In genomic region chr9:127991757-127992274, GRCh38 we compare ENCODE assay signal across 1 cellular context.
A peak's percentile ranks its signal among the peaks of the same experiment; 100 is the strongest.
TF ChIP-seq lines count a peak whose summit lies in the region.

No MANE protein-coding gene starts in this region.

TF ChIP-seq in K562, 482 proteins besides CTCF, POLR2A, EP300 and RAD21:
- TF ChIP-seq KHSRP (IDR thresholded peaks at IDR 0.05), result no peak
- TF ChIP-seq HNRNPL (IDR thresholded peaks at IDR 0.05; ENCODE audit: low read depth, low read length), result no peak
- no peak for TF ChIP-seq ZC3H11A (IDR thresholded peaks at IDR 0.05; ENCODE audit: low read depth, low read length)
- no peak for TF ChIP-seq ZNF586 (CRISPR knock-in tag; conservative IDR thresholded peaks at IDR 0.05)
- TF ChIP-seq ZNF408 (CRISPR knock-in tag; IDR thresholded peaks at IDR 0.05; ENCODE audit: low read depth), result no peak
- TF ChIP-seq RBM15 (IDR thresholded peaks at IDR 0.05; ENCODE audit: insufficient read depth, low read length), result no peak
- TF ChIP-seq RBM25 (IDR thresholded peaks at IDR 0.05; ENCODE audit: low read depth, low read length, severe bottlenecking), result peak; percentile 62
- TF ChIP-seq ARHGAP35 (IDR thresholded peaks at IDR 0.05; ENCODE audit: partially characterized antibody), result no peak
- TF ChIP-seq ZNF407 (IDR thresholded peaks at IDR 0.05; ENCODE audit: low read depth), result no peak
- TF ChIP-seq, protein P1, sequence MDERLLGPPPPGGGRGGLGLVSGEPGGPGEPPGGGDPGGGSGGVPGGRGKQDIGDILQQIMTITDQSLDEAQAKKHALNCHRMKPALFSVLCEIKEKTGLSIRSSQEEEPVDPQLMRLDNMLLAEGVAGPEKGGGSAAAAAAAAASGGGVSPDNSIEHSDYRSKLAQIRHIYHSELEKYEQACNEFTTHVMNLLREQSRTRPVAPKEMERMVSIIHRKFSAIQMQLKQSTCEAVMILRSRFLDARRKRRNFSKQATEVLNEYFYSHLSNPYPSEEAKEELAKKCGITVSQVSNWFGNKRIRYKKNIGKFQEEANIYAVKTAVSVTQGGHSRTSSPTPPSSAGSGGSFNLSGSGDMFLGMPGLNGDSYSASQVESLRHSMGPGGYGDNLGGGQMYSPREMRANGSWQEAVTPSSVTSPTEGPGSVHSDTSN (CRISPR knock-in tag; IDR thresholded peaks at IDR 0.05; ENCODE audit: low read depth), result no peak
- TF ChIP-seq, protein P1 (tag; conservative IDR thresholded peaks at IDR 0.05; ENCODE audit: low read depth), result no peak
- TF ChIP-seq NKRF (IDR thresholded peaks at IDR 0.05; ENCODE audit: borderline replicate concordance), result no peak
- no peak for TF ChIP-seq TCF7 (IDR thresholded peaks at IDR 0.05; ENCODE audit: borderline replicate concordance)
- TF ChIP-seq ZNF121 (CRISPR knock-in tag; conservative IDR thresholded peaks at IDR 0.05), result 0 out of 2 replicates have a peak, but pooled peaks have one; percentile 21
- no peak for TF ChIP-seq NR2F6 (CRISPR knock-in tag; IDR thresholded peaks at IDR 0.05)
- TF ChIP-seq TEAD1 (CRISPR knock-in tag; IDR thresholded peaks at IDR 0.05), result no peak
- no peak for TF ChIP-seq NFIX (CRISPR knock-in tag; IDR thresholded peaks at IDR 0.05; ENCODE audit: low read depth)
- TF ChIP-seq JUN (IDR thresholded peaks at IDR 0.05; ENCODE audit: borderline replicate concordance, low read depth, low read length), result no peak
- TF ChIP-seq JUN (CRISPR knock-in tag; IDR thresholded peaks at IDR 0.05; ENCODE audit: borderline replicate concordance), result no peak
- no peak for TF ChIP-seq ZFP1 (CRISPR knock-in tag; IDR thresholded peaks at IDR 0.05)
- peak; percentile 44; the same call in 1 of the 2 replicates for TF ChIP-seq BCOR (IDR thresholded peaks at IDR 0.05)
- no peak for TF ChIP-seq SMARCB1 (IDR thresholded peaks at IDR 0.05; ENCODE audit: insufficient read length, low read depth)
- TF ChIP-seq, protein P2, sequence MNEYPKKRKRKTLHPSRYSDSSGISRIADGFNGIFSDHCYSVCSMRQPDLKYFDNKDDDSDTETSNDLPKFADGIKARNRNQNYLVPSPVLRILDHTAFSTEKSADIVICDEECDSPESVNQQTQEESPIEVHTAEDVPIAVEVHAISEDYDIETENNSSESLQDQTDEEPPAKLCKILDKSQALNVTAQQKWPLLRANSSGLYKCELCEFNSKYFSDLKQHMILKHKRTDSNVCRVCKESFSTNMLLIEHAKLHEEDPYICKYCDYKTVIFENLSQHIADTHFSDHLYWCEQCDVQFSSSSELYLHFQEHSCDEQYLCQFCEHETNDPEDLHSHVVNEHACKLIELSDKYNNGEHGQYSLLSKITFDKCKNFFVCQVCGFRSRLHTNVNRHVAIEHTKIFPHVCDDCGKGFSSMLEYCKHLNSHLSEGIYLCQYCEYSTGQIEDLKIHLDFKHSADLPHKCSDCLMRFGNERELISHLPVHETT (CRISPR knock-in tag; conservative IDR thresholded peaks at IDR 0.05 in 1 of 2, IDR thresholded peaks at IDR 0.05 in 1 of 2), result no peak
- TF ChIP-seq EHMT2 (IDR thresholded peaks at IDR 0.05), result no peak
- no peak for TF ChIP-seq ZFP91 (CRISPR knock-in tag; IDR thresholded peaks at IDR 0.05)
- no peak for TF ChIP-seq RHOXF2B (CRISPR knock-in tag; conservative IDR thresholded peaks at IDR 0.05)
